In genomic region chr17:56639517-56639916, GRCh38 we compare ENCODE assay signal across 23 cellular contexts. TPM values are rescaled to one million over a fixed set of nuclear protein-coding genes. Genes with fewer than 3 reads are reported as not detected.
"Had no signal": no experiment of that assay in that cellular context is flagged by ENCODE, and none has a peak within 500 bp of the region (broad histone marks: within the 10 kb centered on the region; RNA-seq: fewer than 3 reads in every experiment).

No MANE protein-coding gene starts in this region.

- H3K27ac ChIP-seq: epithelial cell of prostate, esophagus squamous epithelium, gastrocnemius medialis, heart right ventricle, left lung, lower lobe of right lung had no signal

- ATAC-seq: effector memory CD8-positive, alpha-beta T cell; esophagus mucosa; gastrocnemius medialis; heart right ventricle; left cardiac atrium; left lung; left ventricle myocardium superior; mucosa of descending colon had no signal

- H3K4me3 ChIP-seq: esophagus squamous epithelium, gastrocnemius medialis, heart right ventricle, left lung, lower lobe of right lung, mucosa of descending colon had no signal

- H3K36me3 ChIP-seq: esophagus squamous epithelium, gastrocnemius medialis, heart right ventricle, left lung, lower lobe of right lung had no signal

- H3K9me3 ChIP-seq: esophagus squamous epithelium, gastrocnemius medialis, heart right ventricle, left lung, lower lobe of right lung, mucosa of descending colon had no signal

- FAIRE-seq: endometrium, islet of Langerhans, keratinocyte had no signal

- H3K4me1 ChIP-seq: esophagus squamous epithelium, heart right ventricle, left lung, lower lobe of right lung had no signal

- DNase-seq: cortex of kidney; effector CD8-positive, alpha-beta T cell; effector memory CD8-positive, alpha-beta T cell; esophagus squamous epithelium; foreskin fibroblast; foreskin melanocyte; gastrocnemius medialis; glutamatergic neuron; head of caudate nucleus; heart right ventricle; hippocampal formation; left cardiac atrium; left lung; left ventricle myocardium superior; lower lobe of right lung; mesenchymal stem cell; mucosa of descending colon; naive B cell had no signal

RNA-seq across cellular contexts. Expression of gene NOG, which starts 46.0 kb away (rescaled TPM):
- total RNA-seq: esophagus mucosa had no signal
